In genomic region chr14:24996930-24997329, GRCh38 we compare ENCODE assay signal across 24 cellular contexts. TPM values are rescaled to one million over a fixed set of nuclear protein-coding genes. Genes with fewer than 3 reads are reported as not detected.
"Had no signal": no experiment of that assay in that cellular context is flagged by ENCODE, and none has a peak within 500 bp of the region (broad histone marks: within the 10 kb centered on the region; RNA-seq: fewer than 3 reads in every experiment).

No MANE protein-coding gene starts in this region.

- ATAC-seq: left lobe of liver; naive thymus-derived CD4-positive, alpha-beta T cell; sciatic nerve; stimulated activated memory B cell treated with anti-CD40 and anti-IgM and Interleukin-4, amounts not matched to agents 10 μg/mL and 1 μg/mL and 100 μg/mL, for 72 hours had no signal

- H3K9me3 Mint-ChIP-seq: stimulated activated memory B cell treated with anti-CD40 and anti-IgM and Interleukin-4, amounts not matched to agents 10 μg/mL and 1 μg/mL and 100 μg/mL, for 72 hours; stimulated activated naive CD8-positive, alpha-beta T cell treated with anti-CD3 and anti-CD28 coated beads, Interleukin-15, Interleukin-2, amounts not matched to agents 100 ng/mL and 50 ng/mL, for 24 hours had no signal

- H3K4me1 ChIP-seq: prostate gland, vagina had no signal

- H3K9me3 ChIP-seq: esophagus muscularis mucosa, prostate gland, right atrium auricular region, thoracic aorta, transverse colon, vagina had no signal

- H3K27me3 ChIP-seq: dorsolateral prefrontal cortex, esophagus muscularis mucosa, right atrium auricular region, transverse colon, vagina had no signal

- H3K4me3 Mint-ChIP-seq: naive thymus-derived CD4-positive, alpha-beta T cell; nephron; stimulated activated memory B cell treated with anti-CD40 and anti-IgM and Interleukin-4, amounts not matched to agents 10 μg/mL and 1 μg/mL and 100 μg/mL, for 72 hours; stimulated activated naive CD8-positive, alpha-beta T cell treated with anti-CD3 and anti-CD28 coated beads, Interleukin-15, Interleukin-2, amounts not matched to agents 100 ng/mL and 50 ng/mL, for 24 hours had no signal

- H3K36me3 ChIP-seq: esophagus muscularis mucosa, prostate gland, right atrium auricular region, thoracic aorta, transverse colon, vagina had no signal

- H3K36me3 Mint-ChIP-seq: naive thymus-derived CD4-positive, alpha-beta T cell; stimulated activated memory B cell treated with anti-CD40 and anti-IgM and Interleukin-4, amounts not matched to agents 10 μg/mL and 1 μg/mL and 100 μg/mL, for 72 hours had no signal

- H3K27ac Mint-ChIP-seq: naive thymus-derived CD4-positive, alpha-beta T cell; nephron; stimulated activated memory B cell treated with anti-CD40 and anti-IgM and Interleukin-4, amounts not matched to agents 10 μg/mL and 1 μg/mL and 100 μg/mL, for 72 hours; stimulated activated naive CD8-positive, alpha-beta T cell treated with anti-CD3 and anti-CD28 coated beads, Interleukin-15, Interleukin-2, amounts not matched to agents 100 ng/mL and 50 ng/mL, for 24 hours had no signal

- DNase-seq: cerebellar nuclear complex; cortex of kidney; dorsolateral prefrontal cortex; effector CD4-positive, alpha-beta T cell; foreskin melanocyte; head of caudate nucleus; kidney; mesendoderm; midbrain; naive thymus-derived CD4-positive, alpha-beta T cell; nucleus accumbens; stimulated activated CD4-positive, alpha-beta T cell treated with anti-CD3 and anti-CD28 coated beads, Interleukin-4, amount 100 ng/mL, for 4 hours; transverse colon had no signal

- H3K27ac ChIP-seq: dorsolateral prefrontal cortex, esophagus muscularis mucosa, prostate gland, right atrium auricular region, thoracic aorta, transverse colon, vagina had no signal

- H3K4me1 Mint-ChIP-seq: naive thymus-derived CD4-positive, alpha-beta T cell; stimulated activated memory B cell treated with anti-CD40 and anti-IgM and Interleukin-4, amounts not matched to agents 10 μg/mL and 1 μg/mL and 100 μg/mL, for 72 hours had no signal

- H3K27me3 Mint-ChIP-seq: stimulated activated memory B cell treated with anti-CD40 and anti-IgM and Interleukin-4, amounts not matched to agents 10 μg/mL and 1 μg/mL and 100 μg/mL, for 72 hours had no signal

- H3K4me3 ChIP-seq: dorsolateral prefrontal cortex, esophagus muscularis mucosa, lung, prostate gland, right atrium auricular region, thoracic aorta, transverse colon, vagina had no signal

RNA-seq across cellular contexts. Expression of gene STXBP6, which starts 53.0 kb away (rescaled TPM):
- total RNA-seq: naive thymus-derived CD4-positive, alpha-beta T cell had no signal
